ENCODE assay signal across 1 cellular context in the genomic region with DNA sequence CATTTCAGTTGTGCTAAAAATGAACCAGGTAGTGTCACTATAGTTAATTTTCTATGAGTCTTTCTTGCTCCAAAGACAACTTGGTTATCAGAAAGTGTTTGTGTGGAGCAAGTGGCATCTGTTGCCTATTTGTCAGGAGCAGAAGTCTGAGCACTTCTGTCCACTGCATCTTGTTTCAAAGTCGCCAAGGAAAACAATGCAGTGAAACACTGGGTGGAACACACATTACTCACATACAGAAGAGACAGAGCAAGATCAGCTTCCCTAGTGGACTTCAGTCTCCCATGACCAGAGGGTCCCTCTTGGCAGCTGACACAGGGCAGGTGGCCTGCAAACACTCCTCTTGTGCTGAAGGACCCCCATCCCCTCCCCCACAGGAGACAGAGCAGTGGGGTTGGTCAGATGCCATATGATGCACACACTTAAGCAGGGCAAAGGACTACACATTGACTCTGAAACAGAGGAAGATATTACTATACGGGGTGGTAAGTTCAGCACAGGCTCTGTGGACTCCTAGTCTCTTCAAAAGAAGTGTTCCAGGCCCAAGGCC.
TF ChIP-seq lines count a peak whose summit lies in the region.

No MANE protein-coding gene starts in this region.

TF ChIP-seq in H1, 55 proteins besides CTCF, POLR2A, EP300 and RAD21:
- no peak for TF ChIP-seq SP1 (IDR thresholded peaks at IDR 0.05; ENCODE audit: low read depth, low read length)
- TF ChIP-seq PHF8 (conservative IDR thresholded peaks at IDR 0.05; ENCODE audit: low read depth, low read length): no peak
- no peak for TF ChIP-seq TBP (IDR thresholded peaks at IDR 0.05; ENCODE audit: low read depth, low read length)
- no peak for TF ChIP-seq CHD2 (IDR thresholded peaks at IDR 0.05; ENCODE audit: low read length)
- TF ChIP-seq SUZ12 (IDR thresholded peaks at IDR 0.05; ENCODE audit: low read length): no peak
- no peak for TF ChIP-seq CBX8 (IDR thresholded peaks at IDR 0.05; ENCODE audit: borderline replicate concordance, low read depth, low read length)
- TF ChIP-seq EGR1 (IDR thresholded peaks at IDR 0.05; ENCODE audit: borderline replicate concordance, low read depth, low read length): no peak
- no peak for TF ChIP-seq SP4 (IDR thresholded peaks at IDR 0.05; ENCODE audit: low read length)
- TF ChIP-seq, protein P1, sequence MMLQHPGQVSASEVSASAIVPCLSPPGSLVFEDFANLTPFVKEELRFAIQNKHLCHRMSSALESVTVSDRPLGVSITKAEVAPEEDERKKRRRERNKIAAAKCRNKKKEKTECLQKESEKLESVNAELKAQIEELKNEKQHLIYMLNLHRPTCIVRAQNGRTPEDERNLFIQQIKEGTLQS (IDR thresholded peaks at IDR 0.05; ENCODE audit: insufficient read depth, low read depth, low read length): no peak
- TF ChIP-seq HDAC6 (IDR thresholded peaks at IDR 0.05; ENCODE audit: low read depth, low read length): no peak
- TF ChIP-seq, protein P2, sequence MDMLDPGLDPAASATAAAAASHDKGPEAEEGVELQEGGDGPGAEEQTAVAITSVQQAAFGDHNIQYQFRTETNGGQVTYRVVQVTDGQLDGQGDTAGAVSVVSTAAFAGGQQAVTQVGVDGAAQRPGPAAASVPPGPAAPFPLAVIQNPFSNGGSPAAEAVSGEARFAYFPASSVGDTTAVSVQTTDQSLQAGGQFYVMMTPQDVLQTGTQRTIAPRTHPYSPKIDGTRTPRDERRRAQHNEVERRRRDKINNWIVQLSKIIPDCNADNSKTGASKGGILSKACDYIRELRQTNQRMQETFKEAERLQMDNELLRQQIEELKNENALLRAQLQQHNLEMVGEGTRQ (IDR thresholded peaks at IDR 0.05; ENCODE audit: low read length): no peak
- TF ChIP-seq CHD1 (IDR thresholded peaks at IDR 0.05; ENCODE audit: low read depth, low read length): no peak
- TF ChIP-seq BCL11A (IDR thresholded peaks at IDR 0.05; ENCODE audit: low read depth in 2 of 2, low read length in 2 of 2): no peak
- no peak for TF ChIP-seq JUND (IDR thresholded peaks at IDR 0.05; ENCODE audit: low read length)
- TF ChIP-seq GABPA (IDR thresholded peaks at IDR 0.05; ENCODE audit: borderline replicate concordance, insufficient read depth, low read length): no peak
